ENCODE assay signal across 16 cellular contexts in the genomic region with DNA sequence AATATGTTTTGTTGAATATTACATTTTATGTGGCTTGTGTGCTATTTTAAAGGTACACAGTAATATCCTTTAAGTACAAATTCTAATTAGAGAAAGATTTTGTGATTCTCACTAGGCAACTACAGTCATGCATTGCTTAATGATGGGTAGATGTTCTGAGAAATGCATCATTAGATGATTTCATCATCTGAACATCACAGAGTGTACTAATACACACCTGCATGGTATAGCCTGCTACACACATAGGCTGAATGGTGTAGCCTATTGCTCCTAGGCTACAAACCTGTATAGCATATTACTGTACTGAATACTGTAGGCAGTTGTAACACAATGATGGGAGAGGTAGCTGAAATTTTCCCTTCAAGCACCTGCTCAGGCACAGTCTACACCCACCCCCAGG.
A peak's percentile ranks its signal among the peaks of the same experiment; 100 is the strongest.
DNase-seq lines count a peak whose midpoint lies in the region; ATAC-seq and TF ChIP-seq lines count a peak whose summit lies in the region.
"Had no signal": no experiment of that assay in that cellular context is flagged by ENCODE, and none has a peak within 500 bp of the region (broad histone marks: within the 10 kb centered on the region; RNA-seq: fewer than 3 reads in every experiment).

No MANE protein-coding gene starts in this region.

- TF ChIP-seq POLR2A in HCT116 (IDR thresholded peaks at IDR 0.05; ENCODE audit: borderline replicate concordance, extremely low read depth, insufficient read depth, insufficient read length) (no peak), IMR-90 (IDR thresholded peaks at IDR 0.05; ENCODE audit: low read depth, low read length) (no peak)

- no peaks in the 10 kb centered on the region for H3K9me3 ChIP-seq in HCT116 (ENCODE audit: control insufficient read depth in 1 of 2, insufficient read depth in 1 of 2, low read depth in 1 of 2, low read length in 2 of 2)
- no peaks in the 10 kb centered on the region for H3K9me3 ChIP-seq in IMR-90 (ENCODE audit: control insufficient read depth, insufficient read depth, low read length)
- H3K9me3 ChIP-seq: Caco-2, HAP-1 had no signal

- ATAC-seq in HCT116 (peak; percentile 30; the same call in 1 of the 2 replicates), IMR-90 (ENCODE audit: low read depth) (0 out of 2 replicates have a peak, but pooled peaks have one; percentile 14), foreskin keratinocyte (peak; percentile 56)
- ATAC-seq: GM12878 had no signal

- no peak overlapping the region for H2BK5ac ChIP-seq in IMR-90 (ENCODE audit: low read depth, low read length, poor library complexity, severe bottlenecking)

- H3K4ac ChIP-seq in IMR-90 (ENCODE audit: low read depth, low read length): no peak overlapping the region

- no peak overlapping the region for H3K14ac ChIP-seq in IMR-90 (replicated peaks; ENCODE audit: low read depth, low read length)

- intact Hi-C loops in HCT116 (cut with micrococcal nuclease): no loop called here
- intact Hi-C loops in IMR-90 (cut with micrococcal nuclease): loop anchor here (5.0 kb wide), 1 partner anchor 388 kb away; no protein-coding TSS in a partner anchor

- no peak overlapping the region for H4K91ac ChIP-seq in IMR-90 (ENCODE audit: insufficient read depth, low read depth, low read length)

- CTCF ChIA-PET in HCT116 (lab: Charles Lee) (no interaction called here), IMR-90 (lab: Yijun Ruan, JAX) (interaction anchor here (1.1 kb wide), 1 partner anchor 378 kb away, joined by 3 read pairs; no protein-coding TSS in a partner anchor)

- POLR2A ChIA-PET in HCT116 (lab: Charles Lee): no interaction called here
- POLR2A ChIA-PET in IMR-90 (lab: Charles Lee; ENCODE audit: unreplicated experiment): no interaction called here

- H3K18ac ChIP-seq in IMR-90 (ENCODE audit: low read depth, low read length): no peak overlapping the region

- H4K20me1 ChIP-seq in HCT116 (ENCODE audit: insufficient read depth) (no peaks in the 10 kb centered on the region), IMR-90 (ENCODE audit: insufficient read depth, low read length) (no peaks in the 10 kb centered on the region)

- no peak for DNase-seq in HCT116 (ENCODE audit: low read depth, low spot score)
- DNase-seq in IMR-90: no peak
- DNase-seq in choroid plexus epithelial cell (ENCODE audit: low read depth): peak; percentile 0
- DNase-seq in foreskin keratinocyte: peak in 1 of 2 donors; percentile 21
- DNase-seq in DMS53 treated with DMSO at 0.1 percent for 48 hours (lab: John Stamatoyannopoulos, UW; ENCODE audit: unreplicated experiment): no peak
- no peak for DNase-seq in 8988T
- DNase-seq in amniotic stem cell (lab: John Stamatoyannopoulos, UW): no peak
- no peak for DNase-seq in LoVo (ENCODE audit: low spot score)
- DNase-seq: Caco-2; CD8-positive, alpha-beta memory T cell; DMS79; HFFc6 had no signal

- H3K4me2 ChIP-seq in HCT116 (ENCODE audit: low read length) (no peak overlapping the region), IMR-90 (ENCODE audit: low read depth, low read length) (no peak overlapping the region)
- H3K4me2 ChIP-seq: KMS-11 had no signal

- H3K9ac ChIP-seq in HCT116 (ENCODE audit: low read length): no peak overlapping the region
- no peak overlapping the region for H3K9ac ChIP-seq in IMR-90 (ENCODE audit: low read depth, low read length)
- H3K9ac ChIP-seq: KMS-11 had no signal

- dilution Hi-C loops in IMR-90 (cut with HindIII; ENCODE audit: low sequenced_read_pairs, unreplicated experiment): no loop called here

- TF ChIP-seq RAD21 in HCT116 (IDR thresholded peaks at IDR 0.05; ENCODE audit: low read depth) (no peak), IMR-90 (IDR thresholded peaks at IDR 0.05; ENCODE audit: low read length) (no peak)

- H3K9me1 ChIP-seq in IMR-90 (ENCODE audit: insufficient read depth, low read length): no peaks in the 10 kb centered on the region

- no peak overlapping the region for H2AK5ac ChIP-seq in IMR-90 (ENCODE audit: low read depth, low read length)

- TF ChIP-seq CTCF in HCT116 (IDR thresholded peaks at IDR 0.05 in 2 of 3, conservative IDR thresholded peaks at IDR 0.05 in 1 of 3; ENCODE audit: borderline replicate concordance in 1 of 3, insufficient read depth in 1 of 3, low read depth in 2 of 3, low read length in 2 of 3) (no peak), IMR-90 (conservative IDR thresholded peaks at IDR 0.05; ENCODE audit: low read depth, low read length) (no peak), choroid plexus epithelial cell (conservative IDR thresholded peaks at IDR 0.05; ENCODE audit: low read depth, low read length) (no peak), foreskin keratinocyte (conservative IDR thresholded peaks at IDR 0.05) (no peak)

- H2BK20ac ChIP-seq in IMR-90 (ENCODE audit: low read depth, low read length): no peak overlapping the region

- H3K27me3 ChIP-seq in HCT116 (ENCODE audit: insufficient read depth, low read length): no peaks in the 10 kb centered on the region
- no peaks in the 10 kb centered on the region for H3K27me3 ChIP-seq in IMR-90 (ENCODE audit: control insufficient read depth, insufficient read depth, low read length)
- peaks cover 5% of the 10 kb centered on the region for H3K27me3 ChIP-seq in foreskin keratinocyte

- H3K4me1 ChIP-seq in HCT116 (ENCODE audit: control insufficient read depth in 1 of 2, insufficient read depth in 2 of 2, low read length in 2 of 2): peaks cover 0 to 13% of the 10 kb centered on the region in 2 experiments; a peak in 2 of 4 replicates
- no peaks in the 10 kb centered on the region for H3K4me1 ChIP-seq in IMR-90 (ENCODE audit: control insufficient read depth, insufficient read depth, low read length)
- H3K4me1 ChIP-seq in foreskin keratinocyte: no peaks in the 10 kb centered on the region
- H3K4me1 ChIP-seq: Caco-2, HAP-1 had no signal

- RAD21 ChIA-PET in HCT116 (lab: Charles Lee; ENCODE audit: low non-redundant PET in 1 of 2, low total read pairs in 2 of 2, uncharacterized antibody in 2 of 2, unreplicated experiment in 2 of 2): no interaction called here

- BruUV-seq in HCT116 (replicated peaks; lab: Mats Ljungman, UMichigan) (no TSS peak), IMR-90 (replicated peaks; lab: Mats Ljungman, UMichigan) (no TSS peak)

- no peak overlapping the region for H4K8ac ChIP-seq in IMR-90 (ENCODE audit: low read depth in 2 of 2, low read length in 2 of 2)

- no peak overlapping the region for H2AFZ ChIP-seq in HCT116 (ENCODE audit: low read depth, low read length, poor library complexity, severe bottlenecking)
- H2AFZ ChIP-seq in IMR-90 (replicated peaks; ENCODE audit: low read length, poor library complexity): no peak overlapping the region

- H3K4me3 ChIP-seq in HCT116 (replicated peaks in 1 of 2; ENCODE audit: low read depth in 1 of 2, low read length in 2 of 2): no peak overlapping the region
- no peak overlapping the region for H3K4me3 ChIP-seq in IMR-90 (ENCODE audit: insufficient read depth, low read depth, low read length)
- no peak overlapping the region for H3K4me3 ChIP-seq in choroid plexus epithelial cell (ENCODE audit: low read depth, low read length)
- H3K4me3 ChIP-seq: GM12878, HAP-1 had no signal

- H3K56ac ChIP-seq in IMR-90 (ENCODE audit: extremely low read depth, insufficient read depth, low read length): no peak overlapping the region

- H2BK15ac ChIP-seq in IMR-90 (ENCODE audit: low read depth, low read length): no peak overlapping the region

- H3K27ac ChIP-seq in HCT116 (ENCODE audit: low read depth, low read length) (no peak overlapping the region), IMR-90 (ENCODE audit: insufficient read depth, low read length) (no peak overlapping the region), foreskin keratinocyte (no peak overlapping the region)
- H3K27ac ChIP-seq: HL-60, KMS-11 had no signal

- H3K9me2 ChIP-seq in HCT116 (ENCODE audit: insufficient read depth): no peaks in the 10 kb centered on the region

- H3K36me3 ChIP-seq in HCT116 (ENCODE audit: control insufficient read depth in 1 of 2, insufficient read depth in 2 of 2, low read length in 2 of 2) (no peaks in the 10 kb centered on the region), IMR-90 (ENCODE audit: control insufficient read depth, insufficient read depth, low read length) (no peaks in the 10 kb centered on the region)
- H3K36me3 ChIP-seq: HAP-1 had no signal

- H4K5ac ChIP-seq in IMR-90 (ENCODE audit: low read depth, low read length): no peak overlapping the region

- H3K79me2 ChIP-seq in HCT116 (ENCODE audit: insufficient read depth, low read length): no peaks in the 10 kb centered on the region

- no peak overlapping the region for H2AK9ac ChIP-seq in IMR-90 (replicated peaks; ENCODE audit: low read depth, low read length, poor library complexity)

- H3K23ac ChIP-seq in IMR-90 (ENCODE audit: low read depth, low read length): no peak overlapping the region

- in situ Hi-C loops in IMR-90 (cut with MboI; ENCODE audit: low sequenced_read_pairs): no loop called here

- no peak overlapping the region for H2BK120ac ChIP-seq in IMR-90 (ENCODE audit: low read depth, low read length)

- H3K79me1 ChIP-seq in IMR-90 (ENCODE audit: low read depth in 1 of 2, low read length in 2 of 2): no peaks in the 10 kb centered on the region

TF ChIP-seq in HCT116, 20 proteins besides CTCF, POLR2A, EP300 and RAD21:
- TF ChIP-seq FOSL1 (IDR thresholded peaks at IDR 0.05; ENCODE audit: low read depth): no peak
- TF ChIP-seq, protein P1, sequence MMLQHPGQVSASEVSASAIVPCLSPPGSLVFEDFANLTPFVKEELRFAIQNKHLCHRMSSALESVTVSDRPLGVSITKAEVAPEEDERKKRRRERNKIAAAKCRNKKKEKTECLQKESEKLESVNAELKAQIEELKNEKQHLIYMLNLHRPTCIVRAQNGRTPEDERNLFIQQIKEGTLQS (IDR thresholded peaks at IDR 0.05): no peak

TF ChIP-seq in IMR-90, 13 proteins besides CTCF, POLR2A, EP300 and RAD21 (continues in another document):
- no peak for TF ChIP-seq RCOR1 (IDR thresholded peaks at IDR 0.05; ENCODE audit: insufficient replicate concordance, low read length)
- no peak for TF ChIP-seq ELK1 (IDR thresholded peaks at IDR 0.05; ENCODE audit: borderline replicate concordance, low read depth, low read length)
- no peak for TF ChIP-seq SMC3 (IDR thresholded peaks at IDR 0.05; ENCODE audit: low read depth, low read length)
- TF ChIP-seq CEBPB (IDR thresholded peaks at IDR 0.05; ENCODE audit: low read depth, low read length): no peak
